ENCODE assay signal across 10 cellular contexts in the genomic region with DNA sequence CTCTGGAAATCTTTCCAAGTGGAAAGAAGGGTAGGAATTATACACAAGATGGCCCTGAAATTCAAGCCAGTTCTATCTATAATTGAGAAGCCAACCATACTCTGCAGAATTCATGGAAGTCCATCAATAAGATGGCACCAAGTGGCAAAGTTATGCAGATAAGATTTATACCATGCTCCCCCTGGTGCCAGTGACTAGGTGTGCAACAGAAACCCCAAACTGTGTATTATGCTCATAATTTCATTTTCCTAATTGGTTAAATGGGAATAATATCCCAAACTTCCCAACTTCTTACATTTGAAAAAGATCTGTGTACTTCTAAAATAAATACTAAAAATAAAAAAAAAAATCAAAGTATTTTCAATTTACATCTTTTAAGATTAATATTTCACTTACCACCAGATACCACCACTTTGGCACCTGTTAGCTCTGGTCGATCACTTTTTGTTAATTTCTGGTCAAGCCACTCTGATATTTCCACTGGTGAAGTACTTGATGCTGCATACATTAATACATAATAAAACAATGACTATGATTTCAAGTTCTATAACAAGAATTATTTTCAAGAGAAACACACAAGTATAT. TPM values are rescaled to one million over a fixed set of nuclear protein-coding genes. Genes with fewer than 3 reads are reported as not detected.
DNase-seq lines count a peak whose midpoint lies in the region; ATAC-seq and TF ChIP-seq lines count a peak whose summit lies in the region.
"Had no signal": no experiment of that assay in that cellular context is flagged by ENCODE, and none has a peak within 500 bp of the region (broad histone marks: within the 10 kb centered on the region; RNA-seq: fewer than 3 reads in every experiment).

No MANE protein-coding gene starts in this region.

- DNase-seq in activated CD4-positive, alpha-beta T cell treated with anti-CD3 and anti-CD28 coated beads for 36 hours: peak; percentile 16
- DNase-seq in activated CD4-positive, alpha-beta T cell treated with anti-CD3 and anti-CD28 coated beads for 48 hours: no peak
- DNase-seq in NAMALWA (ENCODE audit: low spot score): peak; percentile 40
- peak; percentile 36 for DNase-seq in choroid plexus epithelial cell (ENCODE audit: low read depth)
- no peak for DNase-seq in gastrocnemius medialis
- DNase-seq in central memory CD4-positive, alpha-beta T cell: no peak
- no peak for DNase-seq in activated CD4-positive, CD25-positive, alpha-beta regulatory T cell treated with anti-CD3 and anti-CD28 coated beads, Interleukin-2, amount 50 U/mL, for 72 hours
- DNase-seq in T-helper 9 cell: no peak
- DNase-seq: right cardiac atrium had no signal

- in situ Hi-C loops in gastrocnemius medialis (cut with MboI; ENCODE audit: low sequenced_read_pairs in 4 of 4): no loop called here

- no peak overlapping the region for H3K27ac Mint-ChIP-seq in activated CD4-positive, alpha-beta T cell treated with anti-CD3 and anti-CD28 coated beads for 36 hours

- no peaks in the 10 kb centered on the region for H3K27me3 Mint-ChIP-seq in activated CD4-positive, alpha-beta T cell treated with anti-CD3 and anti-CD28 coated beads for 36 hours

- H3K27me3 ChIP-seq in gastrocnemius medialis: no peaks in the 10 kb centered on the region

- CTCF ChIA-PET in activated CD4-positive, alpha-beta T cell treated with anti-CD3 and anti-CD28 coated beads for 36 hours (lab: Charles Lee): interaction anchor here (0.6 to 1.2 kb wide), 4 partner anchors 12 to 100 kb away, joined by 3 to 4 read pairs (median 4); no protein-coding TSS in a partner anchor

- POLR2A ChIA-PET in activated CD4-positive, alpha-beta T cell treated with anti-CD3 and anti-CD28 coated beads for 36 hours (lab: Charles Lee): no interaction called here

- TF ChIP-seq POLR2A in gastrocnemius medialis (IDR thresholded peaks at IDR 0.05): no peak

- H3K9me3 Mint-ChIP-seq in activated CD4-positive, alpha-beta T cell treated with anti-CD3 and anti-CD28 coated beads for 36 hours (ENCODE audit: low read depth): no peaks in the 10 kb centered on the region
- H3K9me3 Mint-ChIP-seq: T-helper 1 cell treated with Interleukin-12 subunit alpha and Interleukin-12 subunit beta and Interleukin-4 antibody, amounts not matched to agents 30 μg/mL and 1 μg/mL, for 36 hours had no signal

- peaks cover 20% of the 10 kb centered on the region for H3K4me1 Mint-ChIP-seq in activated CD4-positive, alpha-beta T cell treated with anti-CD3 and anti-CD28 coated beads for 36 hours

- intact Hi-C loops in activated CD4-positive, alpha-beta T cell treated with anti-CD3 and anti-CD28 coated beads for 36 hours (cut with DNase I, micrococcal nuclease): no loop called here
- intact Hi-C loops in gastrocnemius medialis (cut with DNase I; ENCODE audit: low total_unique reads): no loop called here

- no peaks in the 10 kb centered on the region for H3K9me3 ChIP-seq in gastrocnemius medialis

- no peak overlapping the region for H3K4me3 Mint-ChIP-seq in activated CD4-positive, alpha-beta T cell treated with anti-CD3 and anti-CD28 coated beads for 36 hours

- TF ChIP-seq CTCF in choroid plexus epithelial cell (conservative IDR thresholded peaks at IDR 0.05; ENCODE audit: low read depth, low read length): peak; percentile 71
- TF ChIP-seq CTCF in gastrocnemius medialis (IDR thresholded peaks at IDR 0.05 in 4 of 5, conservative IDR thresholded peaks at IDR 0.05 in 1 of 5): peak in 3 of 5 experiments; percentile 8 to 43 (median 15)

- no peaks in the 10 kb centered on the region for H3K4me1 ChIP-seq in gastrocnemius medialis

- ATAC-seq in activated CD4-positive, alpha-beta T cell treated with anti-CD3 and anti-CD28 coated beads for 36 hours: no peak
- no peak for ATAC-seq in gastrocnemius medialis
- ATAC-seq: right cardiac atrium had no signal

- H3K36me3 ChIP-seq in gastrocnemius medialis: peaks cover 0 to 62% of the 10 kb centered on the region in 2 donors

- H3K4me3 ChIP-seq in choroid plexus epithelial cell (ENCODE audit: low read depth, low read length) (no peak overlapping the region), gastrocnemius medialis (no peak overlapping the region)

- H3K27ac ChIP-seq in gastrocnemius medialis: no peak overlapping the region

- H3K36me3 Mint-ChIP-seq in activated CD4-positive, alpha-beta T cell treated with anti-CD3 and anti-CD28 coated beads for 36 hours (ENCODE audit: low read depth): peaks cover 34% of the 10 kb centered on the region

RNA-seq across cellular contexts. Expression of a gene that starts 25.9 kb away (rescaled TPM):
- 100 to 1,000 TPM; 100 to 136 TPM for total RNA-seq in activated CD4-positive, alpha-beta T cell treated with anti-CD3 and anti-CD28 coated beads for 36 hours
- total RNA-seq in gastrocnemius medialis: 100 to 1,000 TPM; 179 to 261 (median 227) TPM

RNA-seq across cellular contexts. Expression of a gene that starts 51.2 kb away (rescaled TPM):
- under 1 TPM in 1 of 2 experiments, not detected in 1; 0.25 TPM for total RNA-seq in activated CD4-positive, alpha-beta T cell treated with anti-CD3 and anti-CD28 coated beads for 36 hours
- total RNA-seq in gastrocnemius medialis: not detected
- total RNA-seq: right cardiac atrium had no signal

Comparison
In these comparisons a context has a peak if more than half of its experiments do, and no peak if none do; other contexts are left out.
1. DNase-seq: peak in activated CD4-positive, alpha-beta T cell treated with anti-CD3 and anti-CD28 coated beads for 36 hours (single experiment), NAMALWA (single experiment) and choroid plexus epithelial cell (single experiment); none in activated CD4-positive, alpha-beta T cell treated with anti-CD3 and anti-CD28 coated beads for 48 hours (single experiment), gastrocnemius medialis (0 of 2), central memory CD4-positive, alpha-beta T cell (single experiment), activated CD4-positive, CD25-positive, alpha-beta regulatory T cell treated with anti-CD3 and anti-CD28 coated beads, Interleukin-2, amount 50 U/mL, for 72 hours (single experiment) and T-helper 9 cell (single experiment).